Comparison of ENCODE assay signal across 23 cellular contexts in genomic region chr1:239306426-239306825, GRCh38.
"Had no signal": no experiment of that assay in that cellular context is flagged by ENCODE, and none has a peak within 500 bp of the region (broad histone marks: within the 10 kb centered on the region; RNA-seq: fewer than 3 reads in every experiment).

No MANE protein-coding gene starts in this region.

- H3K4me1 Mint-ChIP-seq: naive thymus-derived CD4-positive, alpha-beta T cell; stimulated activated effector memory CD8-positive, alpha-beta T cell treated with anti-CD3 and anti-CD28 coated beads, Interleukin-12 subunit alpha, Interleukin-12 subunit beta, amount 100 ng/mL, for 72 hours had no signal

- H3K4me3 Mint-ChIP-seq: dendritic cell treated with granulocyte-macrophage colony-stimulating factor and Interleukin-4, amounts not matched to agents 40 ng/mL and 50 ng/mL, for 4 days; naive thymus-derived CD4-positive, alpha-beta T cell; nephron progenitor cell; stimulated activated effector memory CD8-positive, alpha-beta T cell treated with anti-CD3 and anti-CD28 coated beads, Interleukin-12 subunit alpha, Interleukin-12 subunit beta, amount 100 ng/mL, for 72 hours; type B pancreatic cell had no signal

- H3K27ac Mint-ChIP-seq: dendritic cell treated with granulocyte-macrophage colony-stimulating factor and Interleukin-4, amounts not matched to agents 40 ng/mL and 50 ng/mL, for 4 days; naive thymus-derived CD4-positive, alpha-beta T cell; nephron progenitor cell; stimulated activated effector memory CD8-positive, alpha-beta T cell treated with anti-CD3 and anti-CD28 coated beads, Interleukin-12 subunit alpha, Interleukin-12 subunit beta, amount 100 ng/mL, for 72 hours; type B pancreatic cell had no signal

- H3K36me3 Mint-ChIP-seq: naive thymus-derived CD4-positive, alpha-beta T cell; stimulated activated effector memory CD8-positive, alpha-beta T cell treated with anti-CD3 and anti-CD28 coated beads, Interleukin-12 subunit alpha, Interleukin-12 subunit beta, amount 100 ng/mL, for 72 hours; type B pancreatic cell had no signal

- ATAC-seq: left cardiac atrium; left lung; naive thymus-derived CD4-positive, alpha-beta T cell; sciatic nerve; stimulated activated effector memory CD8-positive, alpha-beta T cell treated with anti-CD3 and anti-CD28 coated beads, Interleukin-12 subunit alpha, Interleukin-12 subunit beta, amount 100 ng/mL, for 72 hours had no signal

- H3K27me3 Mint-ChIP-seq: dendritic cell treated with granulocyte-macrophage colony-stimulating factor and Interleukin-4, amounts not matched to agents 40 ng/mL and 50 ng/mL, for 4 days had no signal

- H3K27me3 ChIP-seq: colonic mucosa, left lung, right atrium auricular region, testis, tibial artery had no signal

- H3K9me3 Mint-ChIP-seq: dendritic cell treated with granulocyte-macrophage colony-stimulating factor and Interleukin-4, amounts not matched to agents 40 ng/mL and 50 ng/mL, for 4 days; naive thymus-derived CD4-positive, alpha-beta T cell; nephron progenitor cell; stimulated activated effector memory CD8-positive, alpha-beta T cell treated with anti-CD3 and anti-CD28 coated beads, Interleukin-12 subunit alpha, Interleukin-12 subunit beta, amount 100 ng/mL, for 72 hours; type B pancreatic cell had no signal

- H3K9me3 ChIP-seq: colonic mucosa, left lung, prostate gland, right atrium auricular region, testis, tibial artery had no signal

- H3K36me3 ChIP-seq: colonic mucosa, left lung, prostate gland, right atrium auricular region, tibial artery had no signal

- DNase-seq: colonic mucosa; effector memory CD4-positive, alpha-beta T cell; head of caudate nucleus; hippocampal formation; left cardiac atrium; left lung; mesenchymal stem cell; midbrain; naive thymus-derived CD4-positive, alpha-beta T cell; nephron progenitor cell; nucleus accumbens; stimulated activated CD4-positive, alpha-beta T cell treated with anti-CD3 and anti-CD28 coated beads, Interleukin-2, amount 100 ng/mL, for 24 hours; stimulated activated CD4-positive, alpha-beta T cell treated with anti-CD3 and anti-CD28 coated beads, Interleukin-4, amount 100 ng/mL, for 24 hours; stimulated activated naive CD4-positive, alpha-beta T cell treated with Interleukin-2 at 50 U/mL for 16 hours; substantia nigra; testis; tibial artery had no signal

- H3K4me3 ChIP-seq: colonic mucosa, left lung, prostate gland, right atrium auricular region, testis, tibial artery had no signal

- H3K4me1 ChIP-seq: colonic mucosa, left lung, prostate gland, right atrium auricular region, testis, tibial artery had no signal

- H3K27ac ChIP-seq: colonic mucosa, left lung, prostate gland, right atrium auricular region, testis, tibial artery had no signal
